ENCODE assay signal across 1 cellular context in the genomic region with DNA sequence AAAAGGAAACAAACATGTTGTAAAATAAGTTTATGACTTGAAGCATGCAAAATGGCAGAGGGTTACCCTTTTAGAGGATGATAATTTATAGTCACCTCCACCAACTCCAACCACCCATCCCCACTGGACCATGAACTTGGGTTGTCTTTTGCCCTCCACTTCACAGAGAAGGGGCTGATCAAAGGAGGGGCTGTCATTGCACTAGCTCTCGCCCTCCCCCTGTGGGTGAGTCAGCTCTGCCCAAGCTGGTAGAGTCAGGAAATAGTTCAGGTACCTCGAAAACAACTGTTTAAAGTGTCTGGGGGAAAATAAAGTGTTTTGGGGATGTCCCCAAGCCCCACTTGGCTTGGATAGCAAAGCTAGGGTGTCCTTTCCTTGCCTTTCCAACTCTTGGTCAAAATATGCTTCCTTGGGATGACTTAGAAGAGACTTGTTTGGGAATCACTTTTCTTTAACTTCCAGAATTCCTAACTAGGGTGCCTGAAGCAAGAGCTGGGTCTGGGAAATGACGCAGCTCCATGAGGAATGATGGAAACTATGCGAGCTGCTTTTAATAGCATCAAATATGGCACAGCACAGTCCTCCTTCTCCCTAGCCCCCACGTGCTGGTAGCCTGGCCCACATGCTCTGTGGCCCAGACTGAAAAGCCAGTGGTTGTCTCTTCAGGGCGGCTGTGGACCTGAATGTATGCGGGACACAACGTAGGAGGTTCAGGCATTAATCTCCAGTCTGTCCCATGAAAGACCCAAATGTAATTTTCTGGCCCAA.
TF ChIP-seq lines count a peak whose summit lies in the region.

No MANE protein-coding gene starts in this region.

TF ChIP-seq in SK-N-SH treated with all-trans-retinoic acid at 6 μM for 48 hours, 23 proteins besides CTCF, POLR2A, EP300 and RAD21 (continued from another document):
- TF ChIP-seq, protein P1, sequence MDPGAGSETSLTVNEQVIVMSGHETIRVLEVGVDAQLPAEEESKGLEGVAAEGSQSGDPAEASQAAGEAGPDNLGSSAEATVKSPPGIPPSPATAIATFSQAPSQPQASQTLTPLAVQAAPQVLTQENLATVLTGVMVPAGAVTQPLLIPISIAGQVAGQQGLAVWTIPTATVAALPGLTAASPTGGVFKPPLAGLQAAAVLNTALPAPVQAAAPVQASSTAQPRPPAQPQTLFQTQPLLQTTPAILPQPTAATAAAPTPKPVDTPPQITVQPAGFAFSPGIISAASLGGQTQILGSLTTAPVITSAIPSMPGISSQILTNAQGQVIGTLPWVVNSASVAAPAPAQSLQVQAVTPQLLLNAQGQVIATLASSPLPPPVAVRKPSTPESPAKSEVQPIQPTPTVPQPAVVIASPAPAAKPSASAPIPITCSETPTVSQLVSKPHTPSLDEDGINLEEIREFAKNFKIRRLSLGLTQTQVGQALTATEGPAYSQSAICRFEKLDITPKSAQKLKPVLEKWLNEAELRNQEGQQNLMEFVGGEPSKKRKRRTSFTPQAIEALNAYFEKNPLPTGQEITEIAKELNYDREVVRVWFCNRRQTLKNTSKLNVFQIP (CRISPR knock-in tag; IDR thresholded peaks at IDR 0.05; ENCODE audit: borderline replicate concordance, low read depth) = no peak
- TF ChIP-seq ZC3H10 (CRISPR knock-in tag; IDR thresholded peaks at IDR 0.05) (no peak), ZNF565 (CRISPR knock-in tag; conservative IDR thresholded peaks at IDR 0.05; ENCODE audit: low read depth) (no peak), ZFP3 (CRISPR knock-in tag; IDR thresholded peaks at IDR 0.05) (no peak), ESRRG (CRISPR knock-in tag; IDR thresholded peaks at IDR 0.05) (no peak), GLIS3 (CRISPR knock-in tag; IDR thresholded peaks at IDR 0.05) (no peak)
